In the genomic region with DNA sequence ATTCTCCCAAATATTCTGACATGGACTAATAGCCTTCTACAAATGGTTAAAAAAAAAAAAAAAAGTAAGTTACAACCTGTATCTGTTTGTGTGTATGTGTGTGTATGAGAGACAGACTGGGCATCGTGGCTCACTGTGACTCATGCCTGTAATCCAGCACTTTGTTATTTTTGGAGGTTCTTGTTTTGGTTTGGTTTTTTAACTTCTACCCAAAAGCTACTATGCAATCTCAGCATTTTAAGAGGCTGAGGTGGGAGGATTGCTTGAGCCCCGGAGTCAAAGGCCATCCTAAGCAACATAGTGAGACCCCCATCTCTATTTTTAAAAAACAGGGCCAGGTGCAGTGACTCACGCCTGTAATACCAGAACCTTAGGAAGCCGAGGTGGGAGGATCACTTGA, we compare ENCODE assay signal across 14 cellular contexts. TPM values are rescaled to one million over a fixed set of nuclear protein-coding genes. Genes with fewer than 3 reads are reported as not detected.
DNase-seq lines count a peak whose midpoint lies in the region; ATAC-seq, FAIRE-seq and TF ChIP-seq lines count a peak whose summit lies in the region.
"Had no signal": no experiment of that assay in that cellular context is flagged by ENCODE, and none has a peak within 500 bp of the region (broad histone marks: within the 10 kb centered on the region; RNA-seq: fewer than 3 reads in every experiment).

No MANE protein-coding gene starts in this region.

- no peak for FAIRE-seq in D721Med (lab: Jason Lieb, UNC)
- FAIRE-seq: kidney had no signal

- CTCF ChIA-PET in activated naive CD4-positive, alpha-beta T cell treated with anti-CD3 and anti-CD28 coated beads, Interleukin-2, amount 10 ng/mL, durations not matched to agents 7 days and 5 days (lab: Charles Lee): interaction anchor here (1.4 kb wide), 1 partner anchor 41 kb away, joined by 3 read pairs; no protein-coding TSS in a partner anchor
- CTCF ChIA-PET in activated naive CD4-positive, alpha-beta T cell treated with anti-CD3 and anti-CD28 coated beads for 36 hours (lab: Charles Lee): interaction anchor here (0.6 kb wide), 1 partner anchor 120 kb away, joined by 3 read pairs; no protein-coding TSS in a partner anchor

- no peak overlapping the region for H3K27ac ChIP-seq in brain microvascular endothelial cell
- H3K27ac ChIP-seq: C4-2B, ovary had no signal

- ATAC-seq in stimulated activated naive CD8-positive, alpha-beta T cell treated with anti-CD3 and anti-CD28 coated beads, Interleukin-15, amount 100 ng/mL, for 72 hours: peak; percentile 65
- ATAC-seq in HG02852 (IDR thresholded peaks at IDR 0.05; ENCODE audit: unreplicated experiment): no peak

- no peak overlapping the region for H3K27ac Mint-ChIP-seq in activated naive CD4-positive, alpha-beta T cell treated with anti-CD3 and anti-CD28 coated beads, Interleukin-2, amount 10 ng/mL, durations not matched to agents 7 days and 5 days
- H3K27ac Mint-ChIP-seq in activated naive CD4-positive, alpha-beta T cell treated with anti-CD3 and anti-CD28 coated beads for 36 hours: no peak overlapping the region
- H3K27ac Mint-ChIP-seq in stimulated activated naive CD8-positive, alpha-beta T cell treated with anti-CD3 and anti-CD28 coated beads, Interleukin-15, amount 100 ng/mL, for 72 hours: no peak overlapping the region
- H3K27ac Mint-ChIP-seq: type B pancreatic cell had no signal

- peaks cover 54% of the 10 kb centered on the region for H3K4me1 Mint-ChIP-seq in activated naive CD4-positive, alpha-beta T cell treated with anti-CD3 and anti-CD28 coated beads, Interleukin-2, amount 10 ng/mL, durations not matched to agents 7 days and 5 days
- peaks cover 12% of the 10 kb centered on the region for H3K4me1 Mint-ChIP-seq in activated naive CD4-positive, alpha-beta T cell treated with anti-CD3 and anti-CD28 coated beads for 36 hours (ENCODE audit: low read depth)
- H3K4me1 Mint-ChIP-seq in stimulated activated naive CD8-positive, alpha-beta T cell treated with anti-CD3 and anti-CD28 coated beads, Interleukin-15, amount 100 ng/mL, for 72 hours: peaks cover 44% of the 10 kb centered on the region

- peaks cover 16% of the 10 kb centered on the region for H3K36me3 Mint-ChIP-seq in activated naive CD4-positive, alpha-beta T cell treated with anti-CD3 and anti-CD28 coated beads, Interleukin-2, amount 10 ng/mL, durations not matched to agents 7 days and 5 days
- H3K36me3 Mint-ChIP-seq in activated naive CD4-positive, alpha-beta T cell treated with anti-CD3 and anti-CD28 coated beads for 36 hours (ENCODE audit: low read depth): no peaks in the 10 kb centered on the region
- H3K36me3 Mint-ChIP-seq: type B pancreatic cell had no signal

- in situ Hi-C loops in brain microvascular endothelial cell (cut with HindIII; ENCODE audit: low pct_ligation_motif_present, low sequenced_read_pairs): no loop called here

- intact Hi-C loops in activated naive CD4-positive, alpha-beta T cell treated with anti-CD3 and anti-CD28 coated beads for 36 hours (cut with micrococcal nuclease): no loop called here

- H3K36me3 ChIP-seq in brain microvascular endothelial cell (replicated peaks): no peaks in the 10 kb centered on the region
- H3K36me3 ChIP-seq: ovary had no signal

- no peak overlapping the region for H3K4me3 Mint-ChIP-seq in activated naive CD4-positive, alpha-beta T cell treated with anti-CD3 and anti-CD28 coated beads, Interleukin-2, amount 10 ng/mL, durations not matched to agents 7 days and 5 days
- no peak overlapping the region for H3K4me3 Mint-ChIP-seq in activated naive CD4-positive, alpha-beta T cell treated with anti-CD3 and anti-CD28 coated beads for 36 hours
- H3K4me3 Mint-ChIP-seq in stimulated activated naive CD8-positive, alpha-beta T cell treated with anti-CD3 and anti-CD28 coated beads, Interleukin-15, amount 100 ng/mL, for 72 hours: no peak overlapping the region
- H3K4me3 Mint-ChIP-seq: type B pancreatic cell had no signal

- peak; percentile 29 for DNase-seq in activated naive CD4-positive, alpha-beta T cell treated with anti-CD3 and anti-CD28 coated beads, Interleukin-2, amount 10 ng/mL, durations not matched to agents 7 days and 5 days
- DNase-seq in activated naive CD4-positive, alpha-beta T cell treated with anti-CD3 and anti-CD28 coated beads for 36 hours: no peak
- DNase-seq in MV-4-11 (lab: John Stamatoyannopoulos, UW) (peak; percentile 72), brain microvascular endothelial cell (peak; percentile 29), D721Med (ENCODE audit: insufficient read length, low spot score) (no peak), NCI-H1417 (lab: John Stamatoyannopoulos, UW) (no peak)
- DNase-seq in stimulated activated naive CD8-positive, alpha-beta T cell treated with anti-CD3 and anti-CD28 coated beads, Interleukin-15, amount 100 ng/mL, for 72 hours: peak in 1 of 2 donors; percentile 26
- DNase-seq: activated CD4-positive, alpha-beta T cell treated with anti-CD3 and anti-CD28 coated beads, Interleukin-2, amount 50 U/mL, for 1 hour; kidney; NCI-H2171 treated with DMSO at 0.1 percent for 48 hours; ovary had no signal

- H3K9me3 Mint-ChIP-seq in activated naive CD4-positive, alpha-beta T cell treated with anti-CD3 and anti-CD28 coated beads, Interleukin-2, amount 10 ng/mL, durations not matched to agents 7 days and 5 days: peaks cover 6% of the 10 kb centered on the region
- no peaks in the 10 kb centered on the region for H3K9me3 Mint-ChIP-seq in activated naive CD4-positive, alpha-beta T cell treated with anti-CD3 and anti-CD28 coated beads for 36 hours
- H3K9me3 Mint-ChIP-seq in stimulated activated naive CD8-positive, alpha-beta T cell treated with anti-CD3 and anti-CD28 coated beads, Interleukin-15, amount 100 ng/mL, for 72 hours: peaks cover 0 to 14% of the 10 kb centered on the region in 2 donors
- H3K9me3 Mint-ChIP-seq: type B pancreatic cell had no signal

- H3K27me3 Mint-ChIP-seq in activated naive CD4-positive, alpha-beta T cell treated with anti-CD3 and anti-CD28 coated beads, Interleukin-2, amount 10 ng/mL, durations not matched to agents 7 days and 5 days: no peaks in the 10 kb centered on the region
- H3K27me3 Mint-ChIP-seq in activated naive CD4-positive, alpha-beta T cell treated with anti-CD3 and anti-CD28 coated beads for 36 hours (ENCODE audit: low read depth): no peaks in the 10 kb centered on the region
- no peaks in the 10 kb centered on the region for H3K27me3 Mint-ChIP-seq in stimulated activated naive CD8-positive, alpha-beta T cell treated with anti-CD3 and anti-CD28 coated beads, Interleukin-15, amount 100 ng/mL, for 72 hours
- H3K27me3 Mint-ChIP-seq: type B pancreatic cell had no signal

- no peak overlapping the region for H3K4me3 ChIP-seq in brain microvascular endothelial cell (ENCODE audit: low read depth, low read length)
- H3K4me3 ChIP-seq: ovary had no signal

- TF ChIP-seq CTCF in brain microvascular endothelial cell (IDR thresholded peaks at IDR 0.05; ENCODE audit: low read depth, low read length, missing control alignments) (no peak), D721Med (IDR thresholded peaks at IDR 0.05; ENCODE audit: insufficient read depth, missing control alignments) (no peak)

- no peaks in the 10 kb centered on the region for H3K27me3 ChIP-seq in brain microvascular endothelial cell (replicated peaks)
- H3K27me3 ChIP-seq: ovary had no signal

RNA-seq across cellular contexts. Expression of a gene that starts 17.6 kb away (rescaled TPM):
- under 1 TPM; 0.17 to 0.42 TPM for total RNA-seq in activated naive CD4-positive, alpha-beta T cell treated with anti-CD3 and anti-CD28 coated beads for 36 hours

RNA-seq across cellular contexts. Expression of a gene that starts 32.3 kb away (rescaled TPM):
- total RNA-seq in activated naive CD4-positive, alpha-beta T cell treated with anti-CD3 and anti-CD28 coated beads for 36 hours: 10 to 100 TPM; 10.2 to 10.4 TPM

Comparison
In these comparisons a context has a peak if more than half of its experiments do, and no peak if none do; other contexts are left out.
1. DNase-seq: peak in activated naive CD4-positive, alpha-beta T cell treated with anti-CD3 and anti-CD28 coated beads, Interleukin-2, amount 10 ng/mL, durations not matched to agents 7 days and 5 days (single experiment), MV-4-11 (single experiment) and brain microvascular endothelial cell (single experiment); none in activated naive CD4-positive, alpha-beta T cell treated with anti-CD3 and anti-CD28 coated beads for 36 hours (single experiment), D721Med (single experiment) and NCI-H1417 (0 of 3).